17 cellular contexts compared by ENCODE assay signal in genomic region chr1:22262583-22262982, GRCh38.
DNase-seq lines count a peak whose midpoint lies in the region; ATAC-seq and TF ChIP-seq lines count a peak whose summit lies in the region.
"Had no signal": no experiment of that assay in that cellular context is flagged by ENCODE, and none has a peak within 500 bp of the region (broad histone marks: within the 10 kb centered on the region; RNA-seq: fewer than 3 reads in every experiment).

No MANE protein-coding gene starts in this region.

- H3K4me3 ChIP-seq in GM12865 (ENCODE audit: low read depth, low read length) (no peak overlapping the region), mammary epithelial cell (replicated peaks in 1 of 3; ENCODE audit: insufficient read depth in 1 of 3, low read depth in 2 of 3, low read length in 3 of 3) (no peak overlapping the region)
- H3K4me3 ChIP-seq: heart right ventricle, sigmoid colon had no signal

- TF ChIP-seq CTCF in GM12865 (IDR thresholded peaks at IDR 0.05; ENCODE audit: insufficient read depth, low read depth, low read length, missing control alignments) (no peak), mammary epithelial cell (conservative IDR thresholded peaks at IDR 0.05 in 1 of 2, IDR thresholded peaks at IDR 0.05 in 1 of 2; ENCODE audit: extremely low read depth in 1 of 2, insufficient read depth in 1 of 2, low read depth in 1 of 2, low read length in 2 of 2) (no peak)

- intact Hi-C loops in mammary epithelial cell (cut with micrococcal nuclease) (no loop called here), Right ventricle myocardium inferior (cut with DNase I) (no loop called here)

- H3K4me2 ChIP-seq in mammary epithelial cell (ENCODE audit: insufficient read depth, low read depth, low read length), result no peak overlapping the region

- ATAC-seq in GM18517 (IDR thresholded peaks at IDR 0.05; ENCODE audit: unreplicated experiment), result no peak
- no peak for ATAC-seq in Right ventricle myocardium inferior
- ATAC-seq: HCT116, heart right ventricle had no signal

- no peak overlapping the region for H3K9ac ChIP-seq in mammary epithelial cell (ENCODE audit: insufficient read depth, low read length)

- H3K4me1 ChIP-seq in mammary epithelial cell (ENCODE audit: insufficient read depth, low read length), result no peaks in the 10 kb centered on the region
- H3K4me1 ChIP-seq: heart right ventricle, sigmoid colon had no signal

- no peak overlapping the region for H3K27ac ChIP-seq in mammary epithelial cell (ENCODE audit: insufficient read depth, low read depth, low read length)
- H3K27ac ChIP-seq: heart right ventricle, sigmoid colon had no signal

- no peaks in the 10 kb centered on the region for H3K36me3 ChIP-seq in mammary epithelial cell (ENCODE audit: insufficient read depth, low read length)
- H3K36me3 ChIP-seq: heart right ventricle, sigmoid colon had no signal

- CTCF ChIA-PET in mammary epithelial cell (lab: Charles Lee; ENCODE audit: low non-redundant PET), result no interaction called here

- in situ Hi-C loops in mammary epithelial cell (cut with MboI; ENCODE audit: low sequenced_read_pairs in 2 of 2), result no loop called here

- DNase-seq in COR-L47 (lab: John Stamatoyannopoulos, UW) (peak; percentile 80), GM12865 (ENCODE audit: low read depth) (peak; percentile 51), NCI-H82 treated with DMSO at 0.1 percent for 48 hours (lab: John Stamatoyannopoulos, UW; ENCODE audit: unreplicated experiment) (peak; percentile 30), islet precursor cell (peak; percentile 70), mammary epithelial cell (no peak), Right ventricle myocardium inferior (ENCODE audit: missing footprints) (no peak)
- no peak for DNase-seq in activated CD4-positive, alpha-beta T cell treated with anti-CD3 and anti-CD28 coated beads, Interleukin-2, amount 50 U/mL, for 48 hours
- DNase-seq: activated CD4-positive, alpha-beta memory T cell treated with anti-CD3 and anti-CD28 coated beads for 36 hours; amygdala; CD4-positive, alpha-beta T cell; erythroblast; heart right ventricle; Right ventricle myocardium superior; sigmoid colon; stimulated activated naive CD4-positive, alpha-beta T cell treated with Interleukin-2 at 50 U/mL for 16 hours had no signal

- dilution Hi-C loops in mammary epithelial cell (cut with HindIII; ENCODE audit: low sequenced_read_pairs), result loop anchor here (10.0 kb wide), 1 partner anchor 48 kb away; no protein-coding TSS in a partner anchor

- H3K9me3 ChIP-seq in mammary epithelial cell (replicated peaks; ENCODE audit: insufficient read depth, low read length), result no peaks in the 10 kb centered on the region
- H3K9me3 ChIP-seq: heart right ventricle, sigmoid colon had no signal

- 92% methylated on average over 2 of the region's 8 CpGs for WGBS in mammary epithelial cell (ENCODE audit: low coverage, missing lambda C conversion rate)

- peaks cover 2% of the 10 kb centered on the region for H4K20me1 ChIP-seq in mammary epithelial cell (ENCODE audit: insufficient read depth, low read length)

- H3K79me2 ChIP-seq in mammary epithelial cell (ENCODE audit: insufficient read depth, low read length), result no peaks in the 10 kb centered on the region

- H2AFZ ChIP-seq in mammary epithelial cell (ENCODE audit: low read depth, low read length), result no peak overlapping the region

- BruUV-seq in mammary epithelial cell (replicated peaks; lab: Mats Ljungman, UMichigan), result no TSS peak

- no peaks in the 10 kb centered on the region for H3K27me3 ChIP-seq in mammary epithelial cell (ENCODE audit: insufficient read depth, low read length)

Comparison
In these comparisons a context has a peak if more than half of its experiments do, and no peak if none do; other contexts are left out.
1. DNase-seq: peak in COR-L47 (single experiment), GM12865 (single experiment), NCI-H82 treated with DMSO at 0.1 percent for 48 hours (single experiment) and islet precursor cell (single experiment); none in mammary epithelial cell (single experiment), Right ventricle myocardium inferior (single experiment) and activated CD4-positive, alpha-beta T cell treated with anti-CD3 and anti-CD28 coated beads, Interleukin-2, amount 50 U/mL, for 48 hours (0 of 2).